Comparison of ENCODE assay signal across 8 cellular contexts in the genomic region with DNA sequence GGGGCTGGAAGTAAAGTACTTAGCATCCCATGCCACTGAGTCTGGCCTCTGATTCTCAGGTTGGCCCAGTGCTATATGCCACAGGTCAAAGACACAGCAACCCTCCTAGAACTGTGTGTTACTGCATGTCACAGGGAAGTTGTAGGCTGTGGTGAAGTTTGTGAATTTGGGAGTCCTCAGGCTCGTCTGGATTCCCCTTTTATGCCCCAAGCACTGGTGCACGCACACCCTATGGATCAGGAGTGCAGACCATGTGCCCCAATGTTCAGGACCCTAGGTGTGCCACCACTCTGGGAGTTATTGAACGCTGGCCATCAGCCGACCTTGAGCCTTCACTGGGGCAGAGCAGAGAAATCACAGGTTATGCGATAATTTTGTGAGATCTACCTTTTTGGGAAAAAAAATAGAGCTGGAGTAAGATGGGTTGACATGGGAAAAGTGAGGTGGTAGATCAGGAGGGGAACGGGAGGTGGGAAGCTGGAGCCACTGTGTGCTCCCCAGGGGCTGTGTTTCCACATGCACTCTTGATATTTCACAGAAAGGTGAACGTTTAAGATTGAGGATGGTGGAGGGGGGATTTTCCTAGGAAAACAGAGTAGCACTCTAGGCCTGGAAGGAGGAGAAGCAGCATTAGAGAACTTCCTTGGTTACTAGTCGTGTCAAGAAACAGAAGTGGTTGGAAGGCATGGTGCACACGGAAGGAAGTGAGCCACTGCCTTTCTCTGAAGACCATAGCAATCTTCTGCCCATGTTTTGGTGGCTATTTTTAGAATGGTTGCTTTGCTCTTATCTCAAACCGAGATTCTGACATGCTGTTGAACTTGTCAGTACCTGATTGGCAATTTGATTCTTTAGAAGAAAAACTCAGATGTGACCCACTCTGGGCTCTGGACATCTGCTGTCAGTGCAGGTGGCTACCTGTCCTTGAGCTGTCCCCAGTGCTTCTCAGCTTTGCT. TPM values are rescaled to one million over a fixed set of nuclear protein-coding genes. Genes with fewer than 3 reads are reported as not detected.
DNase-seq lines count a peak whose midpoint lies in the region; ATAC-seq, FAIRE-seq and TF ChIP-seq lines count a peak whose summit lies in the region.

No MANE protein-coding gene starts in this region.

- DNase-seq in GM12891 (ENCODE audit: insufficient read length, low spot score) (no peak), left cardiac atrium (no peak), C1 segment of cervical spinal cord (lab: John Stamatoyannopoulos, UW) (no peak), COLO829 (ENCODE audit: low spot score) (no peak), MV-4-11 (lab: John Stamatoyannopoulos, UW) (no peak), brain microvascular endothelial cell (no peak)

- in situ Hi-C loops in brain microvascular endothelial cell (cut with HindIII; ENCODE audit: low pct_ligation_motif_present, low sequenced_read_pairs), result no loop called here

- peak; percentile 76 for FAIRE-seq in GM12891 (lab: Jason Lieb, UNC)

- ATAC-seq in GM19463 (IDR thresholded peaks at IDR 0.05; ENCODE audit: unreplicated experiment) (peak; percentile 29), HG03378 (IDR thresholded peaks at IDR 0.05; ENCODE audit: unreplicated experiment) (peak; percentile 46), left cardiac atrium (peak; percentile 36 to 38)

- TF ChIP-seq CTCF in brain microvascular endothelial cell (IDR thresholded peaks at IDR 0.05; ENCODE audit: low read depth, low read length, missing control alignments), result no peak

- no peak overlapping the region for H3K4me3 ChIP-seq in brain microvascular endothelial cell (ENCODE audit: low read depth, low read length)

- H3K36me3 ChIP-seq in brain microvascular endothelial cell (replicated peaks), result no peaks in the 10 kb centered on the region

- intact Hi-C loops in left cardiac atrium (cut with DNase I), result no loop called here

- no peaks in the 10 kb centered on the region for H3K27me3 ChIP-seq in brain microvascular endothelial cell (replicated peaks)

- H3K27ac ChIP-seq in brain microvascular endothelial cell, result no peak overlapping the region

- no peak for TF ChIP-seq POLR2A in GM12891 (IDR thresholded peaks at IDR 0.05; ENCODE audit: low read depth, low read length)

TF ChIP-seq in GM12891, 5 proteins besides CTCF, POLR2A, EP300 and RAD21:
- TF ChIP-seq TAF1 (IDR thresholded peaks at IDR 0.05; ENCODE audit: low read depth, low read length) (no peak), SPI1 (IDR thresholded peaks at IDR 0.05; ENCODE audit: low read depth, low read length) (peak; percentile 90)

RNA-seq across cellular contexts. Expression of a gene that starts 44.1 kb away (rescaled TPM):
- polyA plus RNA-seq in GM12891 (2012; ENCODE audit: low read depth, missing spikeins), result 90.4 TPM
- 10 to 100 TPM; 53.9 to 57.4 TPM for total RNA-seq in left cardiac atrium

RNA-seq across cellular contexts. Expression of a gene that starts 55.1 kb away (rescaled TPM):
- polyA plus RNA-seq in GM12891 (2012; ENCODE audit: low read depth, missing spikeins), result 240 TPM
- 1 to 10 TPM in 1 of 2 donors, under 1 TPM in 1; 0.65 to 1.6 TPM for total RNA-seq in left cardiac atrium
